Comparison of ENCODE assay signal across 8 cellular contexts in the genomic region with DNA sequence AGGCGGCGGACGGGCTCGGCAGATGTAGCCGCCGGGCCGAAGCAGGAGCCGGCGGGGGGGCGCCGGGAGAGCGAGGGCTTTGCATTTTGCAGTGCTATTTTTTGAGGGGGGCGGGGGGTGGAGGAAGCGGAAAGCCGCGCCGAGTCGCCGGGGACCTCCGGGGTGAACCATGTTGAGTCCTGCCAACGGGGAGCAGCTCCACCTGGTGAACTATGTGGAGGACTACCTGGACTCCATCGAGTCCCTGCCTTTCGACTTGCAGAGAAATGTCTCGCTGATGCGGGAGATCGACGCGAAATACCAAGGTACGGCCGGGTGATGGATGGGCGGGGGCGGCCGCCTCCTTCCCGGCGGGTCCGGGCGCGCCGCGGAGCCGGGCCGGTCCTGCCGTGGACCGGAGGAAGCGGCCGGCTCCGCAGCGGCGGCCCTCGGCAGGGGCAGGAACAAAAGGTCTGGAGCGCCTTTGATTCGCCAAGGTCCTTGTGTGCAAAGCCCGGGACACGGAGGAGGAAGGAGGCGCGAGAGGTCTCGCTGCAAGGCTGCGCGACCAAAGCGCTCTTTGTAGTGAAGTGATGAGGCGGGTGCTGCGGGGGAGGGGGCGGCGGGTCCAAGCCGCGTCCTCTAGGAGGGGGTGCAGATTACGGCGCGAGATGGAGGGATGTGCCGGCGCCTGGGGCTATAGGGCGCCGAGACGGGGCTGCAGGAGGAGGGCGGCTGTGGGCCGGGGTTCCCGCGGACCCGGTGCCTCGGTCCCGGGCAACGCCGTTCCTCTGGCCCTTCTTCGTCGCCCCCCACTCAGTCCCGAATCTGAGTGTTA. TPM values are rescaled to one million over a fixed set of nuclear protein-coding genes. Genes with fewer than 3 reads are reported as not detected.
DNase-seq lines count a peak whose midpoint lies in the region; ATAC-seq and TF ChIP-seq lines count a peak whose summit lies in the region.

No MANE protein-coding gene starts in this region.

- H3K36me3 ChIP-seq in ascending aorta: peaks cover 0 to 1% of the 10 kb centered on the region in 2 donors

- no peaks in the 10 kb centered on the region for H3K27me3 ChIP-seq in ascending aorta

- H3K4me3 Mint-ChIP-seq in HFFc6: peak overlapping the region; percentile 94
- peak overlapping the region; percentile 91 for H3K4me3 Mint-ChIP-seq in T-helper 1 cell treated with Interleukin-12 subunit alpha and Interleukin-12 subunit beta and Interleukin-4 antibody, amounts not matched to agents 30 μg/mL and 1 μg/mL, for 36 hours

- H3K27ac Mint-ChIP-seq in HFFc6: peak overlapping the region; percentile 93
- peak overlapping the region; percentile 96 for H3K27ac Mint-ChIP-seq in T-helper 1 cell treated with Interleukin-12 subunit alpha and Interleukin-12 subunit beta and Interleukin-4 antibody, amounts not matched to agents 30 μg/mL and 1 μg/mL, for 36 hours

- CTCF ChIA-PET in AG04449 (lab: Yijun Ruan, JAX): no interaction called here

- POLR2A ChIA-PET in AG04449 (lab: Yijun Ruan, JAX): interaction anchor here (0.8 to 1.5 kb wide), 2 partner anchors 9 to 157 kb away, joined by 3 to 19 read pairs; a partner anchor contains a TSS

- no peaks in the 10 kb centered on the region for H3K9me3 Mint-ChIP-seq in HFFc6
- no peaks in the 10 kb centered on the region for H3K9me3 Mint-ChIP-seq in T-helper 1 cell treated with Interleukin-12 subunit alpha and Interleukin-12 subunit beta and Interleukin-4 antibody, amounts not matched to agents 30 μg/mL and 1 μg/mL, for 36 hours

- ATAC-seq in GM21786 (IDR thresholded peaks at IDR 0.05; ENCODE audit: unreplicated experiment): no peak
- no peak for ATAC-seq in HG03025 (IDR thresholded peaks at IDR 0.05; ENCODE audit: low FRiP score, unreplicated experiment)

- H3K27me3 Mint-ChIP-seq in HFFc6 (ENCODE audit: insufficient read depth): peaks cover 11% of the 10 kb centered on the region
- no peaks in the 10 kb centered on the region for H3K27me3 Mint-ChIP-seq in T-helper 1 cell treated with Interleukin-12 subunit alpha and Interleukin-12 subunit beta and Interleukin-4 antibody, amounts not matched to agents 30 μg/mL and 1 μg/mL, for 36 hours (ENCODE audit: low read depth)

- H3K4me1 ChIP-seq in ascending aorta: peaks cover 4 to 20% of the 10 kb centered on the region in 2 donors

- intact Hi-C loops in ascending aorta (cut with DNase I): loop anchor here (2.0 to 10.0 kb wide), 9 partner anchors 99 to 659 kb away; a partner anchor contains a TSS

- H3K4me3 ChIP-seq in AG04449 (ENCODE audit: low read depth, low read length): peak overlapping the region; percentile 92
- peak overlapping the region; percentile 71 to 90 for H3K4me3 ChIP-seq in ascending aorta
- H3K4me3 ChIP-seq in skeletal muscle cell (ENCODE audit: low read depth, low read length): peak overlapping the region; percentile 97

- DNase-seq in AG04449 (ENCODE audit: low read depth, low spot score) (no peak), HFFc6 (peak; percentile 57), ascending aorta (ENCODE audit: low spot score in 2 of 2) (peak in 1 of 2 donors; percentile 79), hypothalamus (lab: John Stamatoyannopoulos, UW) (peak in 42 of 51 donors; percentile 17 to 83 (median 50)), skeletal muscle cell (ENCODE audit: low read depth) (no peak)

- no peak for TF ChIP-seq CTCF in AG04449 (IDR thresholded peaks at IDR 0.05; ENCODE audit: insufficient read depth, low read length, missing control alignments)
- no peak; the same call in 1 of the 2 replicates for TF ChIP-seq CTCF in HFFc6 (IDR thresholded peaks at IDR 0.05)
- TF ChIP-seq CTCF in ascending aorta (IDR thresholded peaks at IDR 0.05): peak in 1 of 3 experiments; percentile 11

- H3K36me3 Mint-ChIP-seq in HFFc6 (ENCODE audit: low read depth): no peaks in the 10 kb centered on the region
- H3K36me3 Mint-ChIP-seq in T-helper 1 cell treated with Interleukin-12 subunit alpha and Interleukin-12 subunit beta and Interleukin-4 antibody, amounts not matched to agents 30 μg/mL and 1 μg/mL, for 36 hours (ENCODE audit: low read depth): no peaks in the 10 kb centered on the region

- H3K9me3 ChIP-seq in ascending aorta: no peaks in the 10 kb centered on the region

- peak overlapping the region; percentile 98 to 100 for H3K27ac ChIP-seq in ascending aorta

- peaks cover 30% of the 10 kb centered on the region for H3K4me1 Mint-ChIP-seq in HFFc6 (ENCODE audit: low read depth)
- peaks cover 15% of the 10 kb centered on the region for H3K4me1 Mint-ChIP-seq in T-helper 1 cell treated with Interleukin-12 subunit alpha and Interleukin-12 subunit beta and Interleukin-4 antibody, amounts not matched to agents 30 μg/mL and 1 μg/mL, for 36 hours (ENCODE audit: low read depth)

RNA-seq across cellular contexts. Expression of a gene that starts 0.7 kb away (rescaled TPM):
- total RNA-seq in HFFc6 (2021; fragmentation: NEBNext Ultra II Directional; extraction: Animal tissue kit (Norgen Biotek cat#: 25700)): 1 to 10 TPM; 6.2 to 9.6 (median 8.1) TPM
- 12.0 TPM for total RNA-seq in ascending aorta

RNA-seq across cellular contexts. Expression of a gene that starts 8.3 kb away (rescaled TPM):
- total RNA-seq in HFFc6 (2021; fragmentation: NEBNext Ultra II Directional; extraction: Animal tissue kit (Norgen Biotek cat#: 25700)): 10 to 100 TPM; 50.1 to 68.0 (median 52.9) TPM
- total RNA-seq in ascending aorta: 41.0 TPM

Comparison
In these comparisons a context has a peak if more than half of its experiments do, and no peak if none do; other contexts are left out.
1. DNase-seq: peak in HFFc6 (single experiment) and hypothalamus (42 of 51); none in AG04449 (single experiment) and skeletal muscle cell (single experiment).
2. Peak in every context shown above with its lines, with median percentiles within 50 percentile points of each other: H3K4me3 ChIP-seq.